Comparison of ENCODE assay signal across 1 cellular context in genomic region chr1:175127565-175127964, GRCh38.
TF ChIP-seq lines count a peak whose summit lies in the region.

No MANE protein-coding gene starts in this region.

TF ChIP-seq in HepG2, 621 proteins besides CTCF, POLR2A, EP300 and RAD21 (continued from another document):
- TF ChIP-seq FOXJ3 (CRISPR knock-in tag; IDR thresholded peaks at IDR 0.05; ENCODE audit: borderline replicate concordance) (no peak), ZNF556 (CRISPR knock-in tag; IDR thresholded peaks at IDR 0.05; ENCODE audit: borderline replicate concordance) (no peak), ZNF580 (CRISPR knock-in tag; IDR thresholded peaks at IDR 0.05; ENCODE audit: borderline replicate concordance, low read depth) (no peak), MEF2D (CRISPR knock-in tag; IDR thresholded peaks at IDR 0.05) (no peak)
